Comparison of ENCODE assay signal across 26 cellular contexts in the genomic region with DNA sequence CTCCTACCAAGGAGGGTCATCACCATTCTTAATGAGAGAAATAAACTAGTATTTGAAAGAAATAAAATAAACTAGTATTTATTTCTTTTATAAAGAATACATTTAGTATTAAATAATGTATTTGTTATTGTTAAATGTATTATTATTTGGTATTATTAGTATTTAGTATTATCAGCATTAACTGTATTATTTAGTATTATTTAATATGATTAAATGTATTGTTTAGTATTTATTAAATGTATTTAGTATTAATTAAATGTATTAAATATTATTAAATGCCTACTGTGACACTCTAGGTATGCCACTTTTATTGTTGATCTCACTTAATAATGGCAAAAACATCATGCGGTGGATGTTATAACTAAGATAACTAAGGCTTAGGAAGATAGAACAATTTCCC.
"Had no signal": no experiment of that assay in that cellular context is flagged by ENCODE, and none has a peak within 500 bp of the region (broad histone marks: within the 10 kb centered on the region; RNA-seq: fewer than 3 reads in every experiment).

No MANE protein-coding gene starts in this region.

- DNase-seq: hypothalamus; immature natural killer cell; left ventricle myocardium inferior; naive thymus-derived CD4-positive, alpha-beta T cell; ovary; posterior cingulate gyrus; retina; right cardiac atrium; stimulated activated CD4-positive, alpha-beta T cell treated with anti-CD3 and anti-CD28 coated beads, Interleukin-12 subunit alpha, Interleukin-12 subunit beta, amount 100 ng/mL, for 4 hours; stimulated activated CD4-positive, alpha-beta T cell treated with anti-CD3 and anti-CD28 coated beads, Interleukin-15, amount 100 ng/mL, for 24 hours; stimulated activated CD4-positive, alpha-beta T cell treated with anti-CD3 and anti-CD28 coated beads, Interleukin-2, amount 100 ng/mL, for 24 hours; stimulated activated CD4-positive, alpha-beta T cell treated with anti-CD3 and anti-CD28 coated beads, Interleukin-4, amount 100 ng/mL, for 1 hour; stimulated activated naive B cell treated with anti-CD40 and anti-IgM and Interleukin-4, amounts not matched to agents 10 μg/mL and 1 μg/mL and 100 μg/mL, for 72 hours; stimulated activated naive CD8-positive, alpha-beta T cell treated with anti-CD3 and anti-CD28 coated beads, Interleukin-15, Interleukin-2, amounts not matched to agents 100 U/mL and 50 U/mL, for 24 hours; stomach; testis; thyroid gland; transverse colon; upper lobe of left lung had no signal

- ATAC-seq: naive thymus-derived CD4-positive, alpha-beta T cell; natural killer cell treated with Interleukin-12 subunit alpha and Interleukin-12 subunit beta and Interleukin-15 and Interleukin-18, amount 100 ng/mL, for 72 hours; right cardiac atrium; sciatic nerve; stimulated activated naive B cell treated with anti-CD40 and anti-IgM and Interleukin-4, amounts not matched to agents 10 μg/mL and 1 μg/mL and 100 μg/mL, for 72 hours; stimulated activated naive CD8-positive, alpha-beta T cell treated with anti-CD3 and anti-CD28 coated beads, Interleukin-15, Interleukin-2, amounts not matched to agents 100 U/mL and 50 U/mL, for 24 hours had no signal

- H3K4me3 ChIP-seq: left ventricle myocardium inferior, lung, ovary, prostate gland, skin epidermis, stomach, testis, thyroid gland, transverse colon, upper lobe of left lung, vagina had no signal

- H3K27ac ChIP-seq: left ventricle myocardium inferior, ovary, prostate gland, skin epidermis, stomach, testis, thyroid gland, transverse colon, upper lobe of left lung, vagina had no signal

- H3K9me3 ChIP-seq: left ventricle myocardium inferior, ovary, prostate gland, stomach, testis, thyroid gland, transverse colon, upper lobe of left lung, vagina had no signal

- FAIRE-seq: islet of Langerhans had no signal

- H3K4me1 ChIP-seq: left ventricle myocardium inferior, prostate gland, stomach, testis, thyroid gland, transverse colon, upper lobe of left lung, vagina had no signal

- H3K36me3 ChIP-seq: left ventricle myocardium inferior, ovary, prostate gland, stomach, thyroid gland, transverse colon, upper lobe of left lung, vagina had no signal
